In genomic region chr16:70523013-70523620, GRCh38 we compare ENCODE assay signal across 8 cellular contexts. TPM values are rescaled to one million over a fixed set of nuclear protein-coding genes. Genes with fewer than 3 reads are reported as not detected.
A peak's percentile ranks its signal among the peaks of the same experiment; 100 is the strongest.
DNase-seq lines count a peak whose midpoint lies in the region; ATAC-seq, FAIRE-seq and TF ChIP-seq lines count a peak whose summit lies in the region.

COG4 (minus strand) TSS chr16:70523554; CDS start chr16:70523543, 11 bp downstream.

- no peak for FAIRE-seq in H54 (lab: Jason Lieb, UNC)

- H3K9me3 ChIP-seq in upper lobe of right lung, result no peaks in the 10 kb centered on the region

- H3K4me3 ChIP-seq in NB4 (ENCODE audit: low read depth, low read length) (peak within 1 kb of the TSS; percentile 81), upper lobe of right lung (peak within 1 kb of the TSS; percentile 73)

- no peaks in the 10 kb centered on the region for H3K27me3 ChIP-seq in upper lobe of right lung

- no peaks in the 10 kb centered on the region for H3K27me3 Mint-ChIP-seq in T-helper 1 cell treated with Interleukin-12 subunit alpha and Interleukin-12 subunit beta and Interleukin-4 antibody, amounts not matched to agents 30 μg/mL and 1 μg/mL, for 36 hours (ENCODE audit: low read depth)

- H3K4me1 ChIP-seq in upper lobe of right lung, result peaks cover 41% of the 10 kb centered on the region

- DNase-seq in Daoy (ENCODE audit: low read depth) (peak; percentile 87), H54 (ENCODE audit: insufficient read length, low spot score) (peak; percentile 67), NB4 (ENCODE audit: low read depth) (peak; percentile 94), amniotic epithelial cell (ENCODE audit: low read depth) (peak; percentile 71), left cardiac atrium (peak; percentile 91), posterior vena cava (ENCODE audit: low spot score) (peak; percentile 96), upper lobe of right lung (peak; percentile 92)

- peak within 1 kb of the TSS; percentile 91 for H3K27ac ChIP-seq in upper lobe of right lung

- TF ChIP-seq CTCF in NB4 (IDR thresholded peaks at IDR 0.05; ENCODE audit: low read depth, low read length) (no peak), upper lobe of right lung (IDR thresholded peaks at IDR 0.05) (no peak)

- TF ChIP-seq POLR2A in H54 (IDR thresholded peaks at IDR 0.05; ENCODE audit: low read depth, low read length) (peak; percentile 78), NB4 (IDR thresholded peaks at IDR 0.05; ENCODE audit: extremely low read depth, insufficient read length) (no peak)

- H3K36me3 ChIP-seq in upper lobe of right lung, result peaks cover 34% of the 10 kb centered on the region

- peak within 1 kb of the TSS; percentile 98 for H3K27ac Mint-ChIP-seq in T-helper 1 cell treated with Interleukin-12 subunit alpha and Interleukin-12 subunit beta and Interleukin-4 antibody, amounts not matched to agents 30 μg/mL and 1 μg/mL, for 36 hours

- H3K9me3 Mint-ChIP-seq in T-helper 1 cell treated with Interleukin-12 subunit alpha and Interleukin-12 subunit beta and Interleukin-4 antibody, amounts not matched to agents 30 μg/mL and 1 μg/mL, for 36 hours, result no peaks in the 10 kb centered on the region

- peaks cover 35% of the 10 kb centered on the region for H3K36me3 Mint-ChIP-seq in T-helper 1 cell treated with Interleukin-12 subunit alpha and Interleukin-12 subunit beta and Interleukin-4 antibody, amounts not matched to agents 30 μg/mL and 1 μg/mL, for 36 hours (ENCODE audit: low read depth)

- ATAC-seq in left cardiac atrium, result peak; percentile 91 to 92
- peak; percentile 96 for ATAC-seq in upper lobe of right lung

- intact Hi-C loops in left cardiac atrium (cut with DNase I), result no loop called here
- intact Hi-C loops in posterior vena cava (cut with DNase I), result loop anchor here in 1 of 2 donors (10.0 kb wide), 1 partner anchor 132 kb away; no protein-coding TSS in a partner anchor
- intact Hi-C loops in upper lobe of right lung (cut with DNase I), result no loop called here

- H3K4me3 Mint-ChIP-seq in T-helper 1 cell treated with Interleukin-12 subunit alpha and Interleukin-12 subunit beta and Interleukin-4 antibody, amounts not matched to agents 30 μg/mL and 1 μg/mL, for 36 hours, result peak within 1 kb of the TSS; percentile 96

- peaks cover 38% of the 10 kb centered on the region for H3K4me1 Mint-ChIP-seq in T-helper 1 cell treated with Interleukin-12 subunit alpha and Interleukin-12 subunit beta and Interleukin-4 antibody, amounts not matched to agents 30 μg/mL and 1 μg/mL, for 36 hours (ENCODE audit: low read depth)

RNA-seq across cellular contexts. Expression of gene COG4, which starts in this region (rescaled TPM):
- total RNA-seq in Daoy (2014; rRNA removed; shearing (Covaris generic)), result 35.3 and 35.5 TPM in 2 replicates
- 10 to 100 TPM; 33.9 to 41.2 TPM for total RNA-seq in left cardiac atrium
- 10 to 100 TPM; 29.3 to 39.1 TPM for total RNA-seq in posterior vena cava
- 63.0 TPM for total RNA-seq in upper lobe of right lung

Comparison
In these comparisons a context has a peak if more than half of its experiments do, and no peak if none do; other contexts are left out.
1. Peak in every context shown above with its lines: DNase-seq, ATAC-seq, H3K4me3 ChIP-seq and H3K27ac ChIP-seq.